In the genomic region with DNA sequence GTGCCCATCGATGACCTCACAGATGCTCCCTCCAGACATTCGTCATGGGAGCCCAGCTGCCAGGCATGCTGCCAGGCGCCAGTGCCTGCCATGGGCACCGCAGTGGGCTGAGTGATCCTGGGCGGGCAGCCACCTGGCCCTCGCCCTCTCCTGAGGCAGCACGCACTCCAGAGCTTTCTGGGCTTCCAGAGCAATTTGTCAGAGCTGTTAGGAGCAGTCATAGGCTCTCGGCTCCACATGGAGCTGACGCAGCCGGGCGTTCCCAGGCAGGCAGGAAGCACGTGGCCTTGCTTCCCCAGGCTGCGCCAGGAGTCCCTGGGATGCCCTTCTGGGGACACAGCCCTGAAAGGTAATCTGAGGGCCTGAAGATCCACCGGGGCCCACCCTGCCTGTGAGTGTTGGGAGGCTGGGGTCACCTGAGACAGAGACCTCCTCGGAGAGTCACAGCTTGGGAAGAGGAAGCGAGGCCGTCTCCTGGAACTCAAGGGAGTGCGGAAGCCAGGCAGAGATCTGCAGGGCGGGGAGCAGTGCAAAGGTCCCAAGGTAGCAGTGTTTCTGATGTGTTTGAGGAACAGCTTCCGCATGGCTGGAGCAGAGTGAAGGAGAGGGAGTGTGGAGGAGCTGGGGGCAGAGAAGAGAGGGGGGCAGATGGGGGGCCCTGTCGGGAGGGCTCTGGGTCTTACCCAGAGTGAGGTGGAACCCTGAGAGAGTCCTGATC, we compare ENCODE assay signal across 10 cellular contexts. TPM values are rescaled to one million over a fixed set of nuclear protein-coding genes. Genes with fewer than 3 reads are reported as not detected.
DNase-seq lines count a peak whose midpoint lies in the region; ATAC-seq and TF ChIP-seq lines count a peak whose summit lies in the region.
"Had no signal": no experiment of that assay in that cellular context is flagged by ENCODE, and none has a peak within 500 bp of the region (broad histone marks: within the 10 kb centered on the region; RNA-seq: fewer than 3 reads in every experiment).

No MANE protein-coding gene starts in this region.

- no peak for ATAC-seq in HG03378 (IDR thresholded peaks at IDR 0.05; ENCODE audit: unreplicated experiment)
- ATAC-seq in GM19455 (IDR thresholded peaks at IDR 0.05; ENCODE audit: unreplicated experiment) = no peak

- no peak overlapping the region for H4K91ac ChIP-seq in mesenchymal stem cell (ENCODE audit: low read length)

- H2BK5ac ChIP-seq in mesenchymal stem cell (ENCODE audit: low read depth, low read length, poor library complexity, severe bottlenecking) = no peak overlapping the region

- H2BK120ac ChIP-seq in mesenchymal stem cell (ENCODE audit: low read depth, low read length) = no peak overlapping the region

- H3K4me3 ChIP-seq in BE2C (ENCODE audit: low read depth, low read length) = no peak overlapping the region
- H3K4me3 ChIP-seq in mesenchymal stem cell (ENCODE audit: insufficient read depth in 1 of 2, low read depth in 1 of 2, low read length in 2 of 2) = no peak overlapping the region
- H3K4me3 ChIP-seq: hepatocyte had no signal

- H3K27ac ChIP-seq in cingulate gyrus (ENCODE audit: low read depth, low read length) = peak overlapping the region; percentile 72
- no peak overlapping the region for H3K27ac ChIP-seq in mesenchymal stem cell (ENCODE audit: low read length, poor library complexity, severe bottlenecking)
- H3K27ac ChIP-seq: hepatocyte had no signal

- H3K18ac ChIP-seq in mesenchymal stem cell (ENCODE audit: low read depth in 1 of 2, low read length in 2 of 2) = no peak overlapping the region

- H3K9ac ChIP-seq in mesenchymal stem cell (ENCODE audit: low read length) = no peak overlapping the region

- no peak overlapping the region for H3K4me2 ChIP-seq in mesenchymal stem cell (ENCODE audit: low read length, poor library complexity, severe bottlenecking)
- H3K4me2 ChIP-seq: hepatocyte had no signal

- H3K4ac ChIP-seq in mesenchymal stem cell (ENCODE audit: low read depth in 1 of 2, low read length in 2 of 2) = no peak overlapping the region

- H3K4me1 ChIP-seq in BE2C (peaks cover 5% of the 10 kb centered on the region; the same call in 1 of the 2 replicates), mesenchymal stem cell (ENCODE audit: control insufficient read depth, insufficient read depth, low read depth, low read length) (no peaks in the 10 kb centered on the region)

- H3K9me3 ChIP-seq in BE2C = no peaks in the 10 kb centered on the region
- H3K9me3 ChIP-seq in mesenchymal stem cell (ENCODE audit: control insufficient read depth, low read length) = no peaks in the 10 kb centered on the region

- no peak overlapping the region for H3K23ac ChIP-seq in mesenchymal stem cell (ENCODE audit: low read length in 2 of 2)

- TF ChIP-seq CTCF in BE2C (IDR thresholded peaks at IDR 0.05; ENCODE audit: low read depth, low read length) = no peak

- WGBS in mesenchymal stem cell = 93% methylated on average over 21 of the region's 21 CpGs

- H2AFZ ChIP-seq in mesenchymal stem cell (ENCODE audit: low read depth, low read length) = no peak overlapping the region
- H2AFZ ChIP-seq: hepatocyte had no signal

- H3K14ac ChIP-seq in mesenchymal stem cell (ENCODE audit: low read length in 2 of 2) = no peak overlapping the region

- no peak overlapping the region for H2BK12ac ChIP-seq in mesenchymal stem cell (ENCODE audit: low read length in 2 of 2)

- DNase-seq in BE2C (peak; percentile 58), NCI-H2081 treated with DMSO at 0.1 percent for 48 hours (lab: John Stamatoyannopoulos, UW) (peak; percentile 79), midbrain (lab: John Stamatoyannopoulos, UW) (peak; percentile 90), mesenchymal stem cell (no peak)
- DNase-seq in stimulated activated CD4-positive, alpha-beta T cell treated with anti-CD3 and anti-CD28 coated beads, Interleukin-4, amount 100 ng/mL, for 1 hour = no peak
- DNase-seq: DND-41 had no signal

- H3K27me3 ChIP-seq in BE2C = no peaks in the 10 kb centered on the region
- H3K27me3 ChIP-seq in mesenchymal stem cell (ENCODE audit: control insufficient read depth in 1 of 2, insufficient read depth in 1 of 2, low read length in 2 of 2) = no peaks in the 10 kb centered on the region
- H3K27me3 ChIP-seq: hepatocyte had no signal

- H2BK15ac ChIP-seq in mesenchymal stem cell (ENCODE audit: low read depth, poor library complexity, severe bottlenecking) = no peak overlapping the region

- peaks cover 40% of the 10 kb centered on the region for H3K79me1 ChIP-seq in mesenchymal stem cell (replicated peaks; ENCODE audit: low read length, poor library complexity, severe bottlenecking)

- no peak overlapping the region for H2AK5ac ChIP-seq in mesenchymal stem cell (ENCODE audit: low read length, severe bottlenecking)

- no peak overlapping the region for H4K8ac ChIP-seq in mesenchymal stem cell (ENCODE audit: low read length)

- H3K36me3 ChIP-seq in BE2C (no peaks in the 10 kb centered on the region), mesenchymal stem cell (ENCODE audit: control insufficient read depth in 1 of 2, insufficient read depth in 2 of 2, low read depth in 1 of 2, low read length in 2 of 2) (peaks cover 28 to 68% of the 10 kb centered on the region in 2 experiments)

RNA-seq across cellular contexts. Expression of a gene that starts 50.5 kb away (rescaled TPM):
- 21.2 TPM for polyA plus RNA-seq in BE2C (2012; ENCODE audit: insufficient read depth, insufficient read length, low read depth)
- 1.4 TPM for polyA plus RNA-seq in mesenchymal stem cell (2013, experiment 1 of 2)
- 1.3 TPM for polyA plus RNA-seq in mesenchymal stem cell (2013, experiment 2 of 2)

Comparison
In these comparisons a context has a peak if more than half of its experiments do, and no peak if none do; other contexts are left out.
1. DNase-seq: peak in BE2C (single experiment), NCI-H2081 treated with DMSO at 0.1 percent for 48 hours (single experiment) and midbrain (single experiment); none in stimulated activated CD4-positive, alpha-beta T cell treated with anti-CD3 and anti-CD28 coated beads, Interleukin-4, amount 100 ng/mL, for 1 hour (single experiment) and mesenchymal stem cell (single experiment).